Comparison of ENCODE assay signal across 1 cellular context in the genomic region with DNA sequence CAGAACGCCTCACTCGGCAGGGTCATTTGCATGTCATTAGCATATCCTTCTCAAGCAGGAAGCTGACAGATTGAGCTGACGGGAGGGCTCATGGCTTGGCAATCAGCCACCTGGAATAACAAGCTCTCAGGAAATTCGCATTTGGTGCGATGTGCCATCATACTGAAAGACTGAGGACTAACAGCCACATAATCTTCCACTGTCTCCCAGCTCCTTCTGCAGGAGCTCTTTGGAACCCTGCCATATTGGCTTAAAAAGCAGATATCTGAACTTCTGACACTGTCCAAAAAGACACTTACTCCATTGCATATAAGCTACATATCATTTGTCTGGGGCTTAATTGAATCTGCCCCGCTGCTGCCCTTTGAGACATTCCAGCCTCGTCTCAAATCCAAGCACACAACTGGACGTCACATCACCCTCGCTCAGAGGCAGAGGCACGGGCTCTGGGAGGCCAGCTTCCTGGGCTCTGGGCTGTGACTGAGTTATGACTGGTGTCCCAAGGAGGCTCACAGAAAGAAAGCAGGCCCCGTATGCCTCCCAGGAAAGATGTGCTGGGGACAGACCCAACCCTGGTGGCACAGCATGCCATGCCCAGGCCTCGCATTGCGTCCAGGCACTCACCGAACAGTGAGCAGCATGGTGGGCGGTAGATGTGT.
A peak's percentile ranks its signal among the peaks of the same experiment; 100 is the strongest.
TF ChIP-seq lines count a peak whose summit lies in the region.

No MANE protein-coding gene starts in this region.

TF ChIP-seq in SK-N-SH, 30 proteins besides CTCF, POLR2A, EP300 and RAD21 (continued from another document):
- TF ChIP-seq, protein P1, sequence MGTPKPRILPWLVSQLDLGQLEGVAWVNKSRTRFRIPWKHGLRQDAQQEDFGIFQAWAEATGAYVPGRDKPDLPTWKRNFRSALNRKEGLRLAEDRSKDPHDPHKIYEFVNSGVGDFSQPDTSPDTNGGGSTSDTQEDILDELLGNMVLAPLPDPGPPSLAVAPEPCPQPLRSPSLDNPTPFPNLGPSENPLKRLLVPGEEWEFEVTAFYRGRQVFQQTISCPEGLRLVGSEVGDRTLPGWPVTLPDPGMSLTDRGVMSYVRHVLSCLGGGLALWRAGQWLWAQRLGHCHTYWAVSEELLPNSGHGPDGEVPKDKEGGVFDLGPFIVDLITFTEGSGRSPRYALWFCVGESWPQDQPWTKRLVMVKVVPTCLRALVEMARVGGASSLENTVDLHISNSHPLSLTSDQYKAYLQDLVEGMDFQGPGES (IDR thresholded peaks at IDR 0.05; ENCODE audit: low read depth, low read length), result no peak
- TF ChIP-seq POLR2AphosphoS5 (IDR thresholded peaks at IDR 0.05; ENCODE audit: low read depth, low read length) (no peak), RCOR1 (IDR thresholded peaks at IDR 0.05; ENCODE audit: low read length) (peak; percentile 48; the same call in 1 of the 2 replicates), JUND (IDR thresholded peaks at IDR 0.05) (no peak), GATA2 (CRISPR knock-in tag; IDR thresholded peaks at IDR 0.05) (peak; percentile 35; the same call in 1 of the 2 replicates)
- TF ChIP-seq, protein P2, sequence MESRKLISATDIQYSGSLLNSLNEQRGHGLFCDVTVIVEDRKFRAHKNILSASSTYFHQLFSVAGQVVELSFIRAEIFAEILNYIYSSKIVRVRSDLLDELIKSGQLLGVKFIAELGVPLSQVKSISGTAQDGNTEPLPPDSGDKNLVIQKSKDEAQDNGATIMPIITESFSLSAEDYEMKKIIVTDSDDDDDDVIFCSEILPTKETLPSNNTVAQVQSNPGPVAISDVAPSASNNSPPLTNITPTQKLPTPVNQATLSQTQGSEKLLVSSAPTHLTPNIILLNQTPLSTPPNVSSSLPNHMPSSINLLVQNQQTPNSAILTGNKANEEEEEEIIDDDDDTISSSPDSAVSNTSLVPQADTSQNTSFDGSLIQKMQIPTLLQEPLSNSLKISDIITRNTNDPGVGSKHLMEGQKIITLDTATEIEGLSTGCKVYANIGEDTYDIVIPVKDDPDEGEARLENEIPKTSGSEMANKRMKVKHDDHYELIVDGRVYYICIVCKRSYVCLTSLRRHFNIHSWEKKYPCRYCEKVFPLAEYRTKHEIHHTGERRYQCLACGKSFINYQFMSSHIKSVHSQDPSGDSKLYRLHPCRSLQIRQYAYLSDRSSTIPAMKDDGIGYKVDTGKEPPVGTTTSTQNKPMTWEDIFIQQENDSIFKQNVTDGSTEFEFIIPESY (IDR thresholded peaks at IDR 0.05; ENCODE audit: borderline replicate concordance, low read depth), result no peak
- TF ChIP-seq, protein P3, sequence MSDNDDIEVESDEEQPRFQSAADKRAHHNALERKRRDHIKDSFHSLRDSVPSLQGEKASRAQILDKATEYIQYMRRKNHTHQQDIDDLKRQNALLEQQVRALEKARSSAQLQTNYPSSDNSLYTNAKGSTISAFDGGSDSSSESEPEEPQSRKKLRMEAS (IDR thresholded peaks at IDR 0.05; ENCODE audit: low read depth), result no peak
- TF ChIP-seq, protein P4, sequence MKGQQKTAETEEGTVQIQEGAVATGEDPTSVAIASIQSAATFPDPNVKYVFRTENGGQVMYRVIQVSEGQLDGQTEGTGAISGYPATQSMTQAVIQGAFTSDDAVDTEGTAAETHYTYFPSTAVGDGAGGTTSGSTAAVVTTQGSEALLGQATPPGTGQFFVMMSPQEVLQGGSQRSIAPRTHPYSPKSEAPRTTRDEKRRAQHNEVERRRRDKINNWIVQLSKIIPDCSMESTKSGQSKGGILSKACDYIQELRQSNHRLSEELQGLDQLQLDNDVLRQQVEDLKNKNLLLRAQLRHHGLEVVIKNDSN (IDR thresholded peaks at IDR 0.05; ENCODE audit: borderline replicate concordance, low read depth), result no peak
